ENCODE assay signal across 8 cellular contexts in genomic region chr10:69914373-69915268, GRCh38.
DNase-seq lines count a peak whose midpoint lies in the region; ATAC-seq and TF ChIP-seq lines count a peak whose summit lies in the region.

No MANE protein-coding gene starts in this region.

- H3K4me1 Mint-ChIP-seq in CD8-positive, alpha-beta memory T cell: no peaks in the 10 kb centered on the region
- H3K4me1 Mint-ChIP-seq in nephron: peaks cover 33% of the 10 kb centered on the region
- H3K4me1 Mint-ChIP-seq in stimulated activated memory B cell treated with anti-CD40 and anti-IgM and Interleukin-4, amounts not matched to agents 10 μg/mL and 1 μg/mL and 100 μg/mL, for 72 hours: no peaks in the 10 kb centered on the region

- no peak overlapping the region for H3K27ac ChIP-seq in CD8-positive, alpha-beta memory T cell (ENCODE audit: low read depth, low read length)
- no peak overlapping the region for H3K27ac ChIP-seq in fibroblast of lung (ENCODE audit: insufficient read depth, low read length)

- no peaks in the 10 kb centered on the region for H3K36me3 ChIP-seq in CD8-positive, alpha-beta memory T cell (ENCODE audit: insufficient read depth, low read length)
- H3K36me3 ChIP-seq in NT2/D1 (ENCODE audit: insufficient read depth, insufficient read length, low read length) (no peaks in the 10 kb centered on the region), fibroblast of lung (ENCODE audit: control insufficient read depth, insufficient read depth, low read length) (peaks cover under 1% of the 10 kb centered on the region)

- no peaks in the 10 kb centered on the region for H3K9me3 ChIP-seq in CD8-positive, alpha-beta memory T cell (ENCODE audit: low read length)
- H3K9me3 ChIP-seq in NT2/D1 (ENCODE audit: insufficient read depth, low read length) (no peaks in the 10 kb centered on the region), fibroblast of lung (ENCODE audit: control insufficient read depth, insufficient read depth, low read depth, low read length) (no peaks in the 10 kb centered on the region)

- POLR2A ChIA-PET in CD8-positive, alpha-beta memory T cell (lab: Charles Lee): no interaction called here

- no peak overlapping the region for H2AFZ ChIP-seq in fibroblast of lung (ENCODE audit: low read length)

- DNase-seq in CD8-positive, alpha-beta memory T cell: peak; percentile 14 to 55 (median 24)
- DNase-seq in NT2/D1 (ENCODE audit: low read depth, low spot score): peak; percentile 50
- DNase-seq in activated T-cell treated with anti-CD3 and anti-CD28 coated beads, Interleukin-2, amount 50 U/mL, for 1 hour: peak; percentile 48
- DNase-seq in fibroblast of lung (ENCODE audit: low read depth in 2 of 2): peak; percentile 42 to 74

- H3K9ac ChIP-seq in NT2/D1 (ENCODE audit: insufficient read length, low read depth): no peak overlapping the region
- H3K9ac ChIP-seq in fibroblast of lung (ENCODE audit: insufficient read depth, low read length): no peak overlapping the region

- no peaks in the 10 kb centered on the region for H3K9me3 Mint-ChIP-seq in CD8-positive, alpha-beta memory T cell
- no peaks in the 10 kb centered on the region for H3K9me3 Mint-ChIP-seq in nephron
- no peaks in the 10 kb centered on the region for H3K9me3 Mint-ChIP-seq in stimulated activated memory B cell treated with anti-CD40 and anti-IgM and Interleukin-4, amounts not matched to agents 10 μg/mL and 1 μg/mL and 100 μg/mL, for 72 hours

- H3K27me3 ChIP-seq in CD8-positive, alpha-beta memory T cell (ENCODE audit: insufficient read depth, low read length, poor library complexity, severe bottlenecking): no peaks in the 10 kb centered on the region
- H3K27me3 ChIP-seq in NT2/D1 (ENCODE audit: insufficient read depth, insufficient read length) (peaks cover 12% of the 10 kb centered on the region), fibroblast of lung (ENCODE audit: control insufficient read depth, insufficient read depth, low read length) (no peaks in the 10 kb centered on the region)

- CTCF ChIA-PET in CD8-positive, alpha-beta memory T cell (lab: Charles Lee): interaction anchor here (0.7 to 1.4 kb wide), 7 partner anchors 9 to 1575 kb away, joined by 3 to 5 read pairs (median 3); no protein-coding TSS in a partner anchor

- H3K4me3 Mint-ChIP-seq in CD8-positive, alpha-beta memory T cell: no peak overlapping the region
- no peak overlapping the region for H3K4me3 Mint-ChIP-seq in nephron
- no peak overlapping the region for H3K4me3 Mint-ChIP-seq in stimulated activated memory B cell treated with anti-CD40 and anti-IgM and Interleukin-4, amounts not matched to agents 10 μg/mL and 1 μg/mL and 100 μg/mL, for 72 hours

- no peaks in the 10 kb centered on the region for H3K36me3 Mint-ChIP-seq in CD8-positive, alpha-beta memory T cell
- H3K36me3 Mint-ChIP-seq in nephron (ENCODE audit: low read depth): no peaks in the 10 kb centered on the region
- H3K36me3 Mint-ChIP-seq in stimulated activated memory B cell treated with anti-CD40 and anti-IgM and Interleukin-4, amounts not matched to agents 10 μg/mL and 1 μg/mL and 100 μg/mL, for 72 hours: no peaks in the 10 kb centered on the region

- peaks cover 9 to 30% of the 10 kb centered on the region in 2 donors for H3K27me3 Mint-ChIP-seq in CD8-positive, alpha-beta memory T cell
- peaks cover 14% of the 10 kb centered on the region for H3K27me3 Mint-ChIP-seq in nephron (ENCODE audit: low read depth)
- peaks cover 48% of the 10 kb centered on the region for H3K27me3 Mint-ChIP-seq in stimulated activated memory B cell treated with anti-CD40 and anti-IgM and Interleukin-4, amounts not matched to agents 10 μg/mL and 1 μg/mL and 100 μg/mL, for 72 hours

- H3K4me2 ChIP-seq in fibroblast of lung (ENCODE audit: extremely low read depth, insufficient read depth, low read length): no peak overlapping the region

- H3K79me2 ChIP-seq in fibroblast of lung (ENCODE audit: control insufficient read depth, insufficient read depth, low read length): no peaks in the 10 kb centered on the region

- no peak overlapping the region for H3K27ac Mint-ChIP-seq in CD8-positive, alpha-beta memory T cell
- peak overlapping the region; percentile 37 to 54 (median 43) for H3K27ac Mint-ChIP-seq in nephron
- no peak overlapping the region for H3K27ac Mint-ChIP-seq in stimulated activated memory B cell treated with anti-CD40 and anti-IgM and Interleukin-4, amounts not matched to agents 10 μg/mL and 1 μg/mL and 100 μg/mL, for 72 hours

- peak; percentile 78 to 88 for TF ChIP-seq CTCF in fibroblast of lung (conservative IDR thresholded peaks at IDR 0.05 in 1 of 2, IDR thresholded peaks at IDR 0.05 in 1 of 2; ENCODE audit: low read depth in 1 of 2, low read length in 2 of 2)
- peak; percentile 92 to 94 (median 92) for TF ChIP-seq CTCF in nephron (IDR thresholded peaks at IDR 0.05; ENCODE audit: unreplicated experiment in 3 of 3)

- no peak overlapping the region for H3K4me3 ChIP-seq in CD8-positive, alpha-beta memory T cell (ENCODE audit: low read length)
- H3K4me3 ChIP-seq in NT2/D1 (ENCODE audit: insufficient read length, low read depth): no peak overlapping the region
- H3K4me3 ChIP-seq in fibroblast of lung (replicated peaks in 1 of 4; ENCODE audit: control extremely low read depth in 1 of 4, insufficient read depth in 1 of 4, low read depth in 3 of 4, low read length in 4 of 4): no peak overlapping the region

- no peaks in the 10 kb centered on the region for H3K4me1 ChIP-seq in CD8-positive, alpha-beta memory T cell (ENCODE audit: insufficient read depth, low read length)
- H3K4me1 ChIP-seq in NT2/D1 (ENCODE audit: insufficient read depth, insufficient read length) (no peaks in the 10 kb centered on the region), fibroblast of lung (ENCODE audit: control insufficient read depth, extremely low read depth, insufficient read depth, low read length) (no peaks in the 10 kb centered on the region)

- ATAC-seq in HG02759 (IDR thresholded peaks at IDR 0.05; ENCODE audit: unreplicated experiment) (peak; percentile 55), HG03196 (IDR thresholded peaks at IDR 0.05; ENCODE audit: unreplicated experiment) (no peak)
- peak; percentile 31 for ATAC-seq in stimulated activated memory B cell treated with anti-CD40 and anti-IgM and Interleukin-4, amounts not matched to agents 10 μg/mL and 1 μg/mL and 100 μg/mL, for 72 hours

- no peaks in the 10 kb centered on the region for H4K20me1 ChIP-seq in fibroblast of lung (ENCODE audit: control insufficient read depth, extremely low read depth, insufficient read depth, low read length)

Comparison
In these comparisons a context has a peak if more than half of its experiments do, and no peak if none do; other contexts are left out.
1. H3K27ac Mint-ChIP-seq: peak in nephron (3 of 3); none in CD8-positive, alpha-beta memory T cell (0 of 8) and stimulated activated memory B cell treated with anti-CD40 and anti-IgM and Interleukin-4, amounts not matched to agents 10 μg/mL and 1 μg/mL and 100 μg/mL, for 72 hours (single experiment).
2. Peak in every context shown above with its lines, with median percentiles within 50 percentile points of each other: DNase-seq.